In the genomic region with DNA sequence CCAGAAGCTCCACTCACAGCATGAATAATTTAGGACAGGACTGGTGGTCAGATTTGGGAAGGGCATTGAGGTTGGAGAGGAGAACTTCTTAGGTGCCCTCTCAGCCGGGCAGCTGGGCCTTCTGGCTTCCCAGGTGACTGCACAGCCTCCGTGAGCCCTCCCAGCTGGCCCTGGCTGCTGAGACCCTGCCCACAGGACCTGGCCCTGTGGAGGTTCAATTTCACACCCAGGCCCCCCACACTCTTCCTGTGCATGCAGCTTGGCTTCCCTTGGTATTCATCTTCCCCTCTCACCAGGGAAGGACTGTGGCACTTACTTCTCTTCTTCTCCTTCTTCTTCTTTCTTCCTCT, we compare ENCODE assay signal across 19 cellular contexts. TPM values are rescaled to one million over a fixed set of nuclear protein-coding genes. Genes with fewer than 3 reads are reported as not detected.
DNase-seq lines count a peak whose midpoint lies in the region; ATAC-seq, FAIRE-seq and TF ChIP-seq lines count a peak whose summit lies in the region.
"Had no signal": no experiment of that assay in that cellular context is flagged by ENCODE, and none has a peak within 500 bp of the region (broad histone marks: within the 10 kb centered on the region; RNA-seq: fewer than 3 reads in every experiment).

No MANE protein-coding gene starts in this region.

- H2AK9ac ChIP-seq in IMR-90 (replicated peaks; ENCODE audit: low read depth, low read length, poor library complexity) = peak overlapping the region; percentile 17

- H3K79me1 ChIP-seq in IMR-90 (ENCODE audit: low read depth in 1 of 2, low read length in 2 of 2) = no peaks in the 10 kb centered on the region

- H3K27ac Mint-ChIP-seq in activated T-helper 2 cell treated with anti-CD3 and anti-CD28 coated beads, Interferon-gamma antibody, Interleukin-2, Interleukin-4, amounts not matched to agents 10 μg/mL and 5 μg/mL and 100 μg/mL, durations not matched to agents 14 hours and 24 hours and 36 hours = no peak overlapping the region
- H3K27ac Mint-ChIP-seq: activated CD4-positive, alpha-beta T cell treated with anti-CD3 and anti-CD28 coated beads, Interleukin-2, amount 10 ng/mL, durations not matched to agents 24 days and 14 days; activated CD8-positive, alpha-beta memory T cell treated with anti-CD3 and anti-CD28 coated beads, Interleukin-2, amount 10 ng/mL, durations not matched to agents 7 days and 5 days; CD8-positive, alpha-beta memory T cell had no signal

- no peak overlapping the region for H2BK15ac ChIP-seq in IMR-90 (ENCODE audit: low read depth, low read length)

- H2AFZ ChIP-seq in IMR-90 (replicated peaks; ENCODE audit: low read length, poor library complexity) = no peak overlapping the region

- TF ChIP-seq RAD21 in IMR-90 (IDR thresholded peaks at IDR 0.05; ENCODE audit: low read length) = no peak

- no peak overlapping the region for H3K4ac ChIP-seq in IMR-90 (ENCODE audit: low read depth, low read length)

- BruUV-seq in IMR-90 (replicated peaks; lab: Mats Ljungman, UMichigan) = no TSS peak

- no peaks in the 10 kb centered on the region for H3K36me3 Mint-ChIP-seq in activated T-helper 2 cell treated with anti-CD3 and anti-CD28 coated beads, Interferon-gamma antibody, Interleukin-2, Interleukin-4, amounts not matched to agents 10 μg/mL and 5 μg/mL and 100 μg/mL, durations not matched to agents 14 hours and 24 hours and 36 hours (ENCODE audit: low read depth)
- H3K36me3 Mint-ChIP-seq: activated CD8-positive, alpha-beta memory T cell treated with anti-CD3 and anti-CD28 coated beads, Interleukin-2, amount 10 ng/mL, durations not matched to agents 7 days and 5 days; CD8-positive, alpha-beta memory T cell had no signal

- CTCF ChIA-PET in IMR-90 (lab: Yijun Ruan, JAX) = no interaction called here

- no peak overlapping the region for H4K8ac ChIP-seq in IMR-90 (ENCODE audit: low read depth in 2 of 2, low read length in 2 of 2)

- H3K9me3 Mint-ChIP-seq in activated T-helper 2 cell treated with anti-CD3 and anti-CD28 coated beads, Interferon-gamma antibody, Interleukin-2, Interleukin-4, amounts not matched to agents 10 μg/mL and 5 μg/mL and 100 μg/mL, durations not matched to agents 14 hours and 24 hours and 36 hours = peaks cover 2% of the 10 kb centered on the region
- H3K9me3 Mint-ChIP-seq: activated CD4-positive, alpha-beta T cell treated with anti-CD3 and anti-CD28 coated beads, Interleukin-2, amount 10 ng/mL, durations not matched to agents 24 days and 14 days; central memory CD8-positive, alpha-beta T cell; effector memory CD8-positive, alpha-beta T cell had no signal

- TF ChIP-seq CTCF in C4-2B (conservative IDR thresholded peaks at IDR 0.05) = no peak
- TF ChIP-seq CTCF in IMR-90 (conservative IDR thresholded peaks at IDR 0.05; ENCODE audit: low read depth, low read length) = no peak
- no peak for TF ChIP-seq CTCF in esophagus muscularis mucosa (IDR thresholded peaks at IDR 0.05)
- TF ChIP-seq CTCF in stomach (IDR thresholded peaks at IDR 0.05) = no peak

- WGBS in IMR-90 (ENCODE audit: extremely low coverage in 2 of 2, insufficient read length in 1 of 2), 2 experiments = 72% methylated on average over 2 of the region's 2 CpGs; no CpG with 5 or more reads in 1 of the 2 experiments
- 88% methylated on average over 2 of the region's 2 CpGs for WGBS in esophagus muscularis mucosa
- 73 to 86% (median 78%) methylated on average over 2 of the region's 2 CpGs for WGBS in stomach, 5 donors

- H3K4me1 Mint-ChIP-seq in activated T-helper 2 cell treated with anti-CD3 and anti-CD28 coated beads, Interferon-gamma antibody, Interleukin-2, Interleukin-4, amounts not matched to agents 10 μg/mL and 5 μg/mL and 100 μg/mL, durations not matched to agents 14 hours and 24 hours and 36 hours (ENCODE audit: low read depth) = peaks cover 5% of the 10 kb centered on the region
- H3K4me1 Mint-ChIP-seq: activated CD8-positive, alpha-beta memory T cell treated with anti-CD3 and anti-CD28 coated beads, Interleukin-2, amount 10 ng/mL, durations not matched to agents 7 days and 5 days had no signal

- H2AK5ac ChIP-seq in IMR-90 (ENCODE audit: low read depth, low read length) = no peak overlapping the region

- no peak overlapping the region for H2BK120ac ChIP-seq in IMR-90 (ENCODE audit: low read depth, low read length)

- H3K4me1 ChIP-seq in IMR-90 (ENCODE audit: control insufficient read depth, insufficient read depth, low read length) = peaks cover 3% of the 10 kb centered on the region; the same call in 1 of the 2 replicates
- H3K4me1 ChIP-seq in esophagus muscularis mucosa = peaks cover 8 to 29% (median 25%) of the 10 kb centered on the region in 4 donors
- peaks cover 11 to 24% (median 18%) of the 10 kb centered on the region in 4 donors for H3K4me1 ChIP-seq in stomach

- no peaks in the 10 kb centered on the region for H3K9me1 ChIP-seq in IMR-90 (ENCODE audit: insufficient read depth, low read length)

- no peak overlapping the region for H4K5ac ChIP-seq in IMR-90 (ENCODE audit: low read depth, low read length)

- no peak overlapping the region for H3K4me2 ChIP-seq in IMR-90 (ENCODE audit: low read depth, low read length)

- H3K23ac ChIP-seq in IMR-90 (ENCODE audit: low read depth, low read length) = no peak overlapping the region

- H3K27ac ChIP-seq in C4-2B = peak overlapping the region; percentile 21
- H3K27ac ChIP-seq in IMR-90 (ENCODE audit: insufficient read depth, low read length) = no peak overlapping the region
- peak overlapping the region; percentile 13 to 66 (median 59) for H3K27ac ChIP-seq in esophagus muscularis mucosa (replicated peaks in 1 of 4)
- peak overlapping the region in 3 of 5 donors; percentile 55 to 73 (median 68) for H3K27ac ChIP-seq in stomach
- H3K27ac ChIP-seq: neutrophil had no signal

- H3K56ac ChIP-seq in IMR-90 (ENCODE audit: extremely low read depth, insufficient read depth, low read length) = no peak overlapping the region

- no peak overlapping the region for H3K18ac ChIP-seq in IMR-90 (ENCODE audit: low read depth, low read length)

- H3K36me3 ChIP-seq in IMR-90 (ENCODE audit: control insufficient read depth, insufficient read depth, low read length) (no peaks in the 10 kb centered on the region), esophagus muscularis mucosa (no peaks in the 10 kb centered on the region), stomach (no peaks in the 10 kb centered on the region)
- H3K36me3 ChIP-seq: neutrophil had no signal

- H2BK5ac ChIP-seq in IMR-90 (ENCODE audit: low read depth, low read length, poor library complexity, severe bottlenecking) = no peak overlapping the region

- no peak overlapping the region for H2BK20ac ChIP-seq in IMR-90 (ENCODE audit: low read depth, low read length)

- no peak overlapping the region for H3K4me3 Mint-ChIP-seq in activated T-helper 2 cell treated with anti-CD3 and anti-CD28 coated beads, Interferon-gamma antibody, Interleukin-2, Interleukin-4, amounts not matched to agents 10 μg/mL and 5 μg/mL and 100 μg/mL, durations not matched to agents 14 hours and 24 hours and 36 hours (ENCODE audit: low read depth)
- H3K4me3 Mint-ChIP-seq: activated CD4-positive, alpha-beta T cell treated with anti-CD3 and anti-CD28 coated beads, Interleukin-2, amount 10 ng/mL, durations not matched to agents 24 days and 14 days; activated CD8-positive, alpha-beta memory T cell treated with anti-CD3 and anti-CD28 coated beads, Interleukin-2, amount 10 ng/mL, durations not matched to agents 7 days and 5 days; CD8-positive, alpha-beta memory T cell; central memory CD8-positive, alpha-beta T cell; effector memory CD8-positive, alpha-beta T cell had no signal

- POLR2A ChIA-PET in IMR-90 (lab: Charles Lee; ENCODE audit: unreplicated experiment) = interaction anchor here (0.5 kb wide), 1 partner anchor 77 kb away, joined by 6 read pairs; no protein-coding TSS in a partner anchor

- intact Hi-C loops in IMR-90 (cut with micrococcal nuclease) = no loop called here
- intact Hi-C loops in esophagus muscularis mucosa (cut with DNase I) = no loop called here
- intact Hi-C loops in stomach (cut with DNase I; ENCODE audit: low total_unique reads) = no loop called here
- intact Hi-C loops in activated T-helper 2 cell treated with anti-CD3 and anti-CD28 coated beads, Interferon-gamma antibody, Interleukin-2, Interleukin-4, amounts not matched to agents 10 μg/mL and 5 μg/mL and 100 μg/mL, durations not matched to agents 14 hours and 24 hours and 36 hours (cut with micrococcal nuclease) = no loop called here

- no peak overlapping the region for H3K4me3 ChIP-seq in IMR-90 (ENCODE audit: insufficient read depth, low read depth, low read length)
- no peak overlapping the region for H3K4me3 ChIP-seq in esophagus muscularis mucosa
- no peak overlapping the region for H3K4me3 ChIP-seq in stomach

- peaks cover 12% of the 10 kb centered on the region for H3K27me3 ChIP-seq in IMR-90 (ENCODE audit: control insufficient read depth, insufficient read depth, low read length)
- peaks cover 0 to 13% (median 4%) of the 10 kb centered on the region in 4 donors for H3K27me3 ChIP-seq in esophagus muscularis mucosa
- peaks cover 0 to 20% (median 13%) of the 10 kb centered on the region in 3 donors for H3K27me3 ChIP-seq in stomach

- H3K27me3 Mint-ChIP-seq in activated T-helper 2 cell treated with anti-CD3 and anti-CD28 coated beads, Interferon-gamma antibody, Interleukin-2, Interleukin-4, amounts not matched to agents 10 μg/mL and 5 μg/mL and 100 μg/mL, durations not matched to agents 14 hours and 24 hours and 36 hours (ENCODE audit: low read depth) = peaks cover 13% of the 10 kb centered on the region

- no peak for FAIRE-seq in urothelium cell line (lab: Jason Lieb, UNC)

- TF ChIP-seq POLR2A in IMR-90 (IDR thresholded peaks at IDR 0.05; ENCODE audit: low read depth, low read length) = no peak
- TF ChIP-seq POLR2A in esophagus muscularis mucosa (IDR thresholded peaks at IDR 0.05; ENCODE audit: low read depth) = no peak
- no peak for TF ChIP-seq POLR2A in stomach (IDR thresholded peaks at IDR 0.05)

- H3K9ac ChIP-seq in IMR-90 (ENCODE audit: low read depth, low read length) = no peak overlapping the region

- no peak for ATAC-seq in IMR-90 (ENCODE audit: low read depth)
- ATAC-seq in HG03045 (IDR thresholded peaks at IDR 0.05; ENCODE audit: unreplicated experiment) = no peak
- ATAC-seq: activated CD8-positive, alpha-beta memory T cell treated with anti-CD3 and anti-CD28 coated beads, Interleukin-2, amount 10 ng/mL, durations not matched to agents 7 days and 5 days; effector memory CD8-positive, alpha-beta T cell had no signal

- TF ChIP-seq EP300 in esophagus muscularis mucosa (IDR thresholded peaks at IDR 0.05) = no peak
- no peak for TF ChIP-seq EP300 in stomach (IDR thresholded peaks at IDR 0.05)

- DNase-seq in IMR-90 = no peak
- no peak for DNase-seq in esophagus muscularis mucosa (ENCODE audit: extremely low spot score)
- DNase-seq in stomach = no peak
- DNase-seq in activated T-helper 2 cell treated with anti-CD3 and anti-CD28 coated beads, Interferon-gamma antibody, Interleukin-2, Interleukin-4, amounts not matched to agents 10 μg/mL and 5 μg/mL and 100 μg/mL, durations not matched to agents 14 hours and 24 hours and 36 hours (ENCODE audit: low spot score) = no peak
- no peak for DNase-seq in urothelium cell line (ENCODE audit: low spot score)
- DNase-seq: activated CD4-positive, alpha-beta T cell treated with anti-CD3 and anti-CD28 coated beads, Interleukin-2, amount 10 ng/mL, durations not matched to agents 24 days and 14 days; activated CD8-positive, alpha-beta memory T cell treated with anti-CD3 and anti-CD28 coated beads, Interleukin-2, amount 10 ng/mL, durations not matched to agents 7 days and 5 days; CD8-positive, alpha-beta memory T cell; effector memory CD8-positive, alpha-beta T cell; GDM1; glutamatergic neuron; KBM-7; NCI-H1694; NCI-H748 treated with DMSO at 0.1 percent for 48 hours; stimulated activated CD8-positive, alpha-beta memory T cell treated with anti-CD3 and anti-CD28 coated beads, Interleukin-4, amount 100 ng/mL, for 48 hours had no signal

- in situ Hi-C loops in IMR-90 (cut with MboI; ENCODE audit: low sequenced_read_pairs) = no loop called here

- no peak overlapping the region for H4K91ac ChIP-seq in IMR-90 (ENCODE audit: insufficient read depth, low read depth, low read length)

- dilution Hi-C loops in IMR-90 (cut with HindIII; ENCODE audit: low sequenced_read_pairs, unreplicated experiment) = no loop called here

- no peaks in the 10 kb centered on the region for H3K9me3 ChIP-seq in IMR-90 (ENCODE audit: control insufficient read depth, insufficient read depth, low read length)
- H3K9me3 ChIP-seq in esophagus muscularis mucosa = no peaks in the 10 kb centered on the region
- no peaks in the 10 kb centered on the region for H3K9me3 ChIP-seq in stomach
- H3K9me3 ChIP-seq: neutrophil had no signal

- no peaks in the 10 kb centered on the region for H4K20me1 ChIP-seq in IMR-90 (ENCODE audit: insufficient read depth, low read length)

- no peak overlapping the region for H3K14ac ChIP-seq in IMR-90 (replicated peaks; ENCODE audit: low read depth, low read length)

RNA-seq across cellular contexts. Expression of a gene that starts 50.6 kb away (rescaled TPM):
- total RNA-seq in IMR-90 (2012; rRNA removed) (645 and 1,415 TPM in 2 replicates), esophagus muscularis mucosa (100 to 1,000 TPM; 274 to 655 (median 373) TPM), stomach (100 to 1,000 TPM; 104 to 333 (median 166) TPM)
- polyA plus RNA-seq in IMR-90 (2012; rRNA removed) (934 and 1,092 TPM in 2 replicates), stomach (100 to 1,000 TPM; 610 to 829 (median 727) TPM)
- polyA plus RNA-seq in IMR-90 (2012; cell fraction: cytosol; rRNA removed) = 334 and 1,229 TPM in 2 replicates
- 41.9 and 410 TPM in 2 replicates for polyA plus RNA-seq in IMR-90 (2012; cell fraction: nucleus; rRNA removed; ENCODE audit: low replicate concordance)
- 173 and 188 TPM in 2 replicates for total RNA-seq in activated T-helper 2 cell treated with anti-CD3 and anti-CD28 coated beads, Interferon-gamma antibody, Interleukin-2, Interleukin-4, amounts not matched to agents 10 μg/mL and 5 μg/mL and 100 μg/mL, durations not matched to agents 14 hours and 24 hours and 36 hours
